16 cellular contexts compared by ENCODE assay signal in genomic region chr1:232591344-232591743, GRCh38. TPM values are rescaled to one million over a fixed set of nuclear protein-coding genes. Genes with fewer than 3 reads are reported as not detected.
DNase-seq lines count a peak whose midpoint lies in the region; ATAC-seq and TF ChIP-seq lines count a peak whose summit lies in the region.
"Had no signal": no experiment of that assay in that cellular context is flagged by ENCODE, and none has a peak within 500 bp of the region (broad histone marks: within the 10 kb centered on the region; RNA-seq: fewer than 3 reads in every experiment).

No MANE protein-coding gene starts in this region.

- no peaks in the 10 kb centered on the region for H3K36me3 ChIP-seq in right atrium auricular region
- H3K36me3 ChIP-seq in transverse colon, result no peaks in the 10 kb centered on the region
- no peaks in the 10 kb centered on the region for H3K36me3 ChIP-seq in gastrocnemius medialis

- H3K27ac ChIP-seq in right atrium auricular region, result peak overlapping the region; percentile 66 to 77
- peak overlapping the region; percentile 20 for H3K27ac ChIP-seq in cingulate gyrus (ENCODE audit: low read depth, low read length)
- peak overlapping the region in 3 of 4 donors; percentile 6 to 61 (median 55) for H3K27ac ChIP-seq in transverse colon
- peak overlapping the region in 2 of 4 donors; percentile 3 to 44 for H3K27ac ChIP-seq in gastrocnemius medialis
- H3K27ac ChIP-seq: VCaP had no signal

- no peak for DNase-seq in right atrium auricular region (ENCODE audit: low spot score)
- no peak for DNase-seq in left ventricle myocardium superior
- peak; percentile 30 for DNase-seq in myocyte (ENCODE audit: low read depth)
- no peak for DNase-seq in transverse colon
- no peak for DNase-seq in gastrocnemius medialis
- no peak for DNase-seq in AG08396 (ENCODE audit: low spot score)
- DNase-seq: activated CD8-positive, alpha-beta T cell treated with anti-CD3 and anti-CD28 coated beads, Interleukin-2, amount 10 ng/mL, durations not matched to agents 7 days and 5 days; CD8-positive, alpha-beta T cell; Karpas-422; kidney glomerular epithelial cell; NCI-H1436; stimulated activated naive CD4-positive, alpha-beta T cell treated with Interleukin-2 at 50 U/mL for 16 hours; T-cell had no signal

- 83 to 95% methylated on average over 2 to 3 of the region's 3 CpGs for WGBS in transverse colon (ENCODE audit: low coverage in 1 of 2), 2 donors

- H3K4me1 ChIP-seq in right atrium auricular region (peaks cover 0 to 63% of the 10 kb centered on the region in 2 donors), transverse colon (peaks cover 0 to 31% (median 4%) of the 10 kb centered on the region in 4 donors), gastrocnemius medialis (peaks cover 9 to 11% of the 10 kb centered on the region in 2 donors)

- intact Hi-C loops in left ventricle myocardium superior (cut with micrococcal nuclease), result no loop called here
- intact Hi-C loops in transverse colon (cut with DNase I; ENCODE audit: low total_unique reads), result loop anchor here (2.0 kb wide), 1 partner anchor 47 kb away; no protein-coding TSS in a partner anchor
- intact Hi-C loops in gastrocnemius medialis (cut with DNase I; ENCODE audit: low total_unique reads), result no loop called here

- H3K4me3 ChIP-seq in right atrium auricular region (no peak overlapping the region), transverse colon (no peak overlapping the region), gastrocnemius medialis (no peak overlapping the region)

- ATAC-seq in left ventricle myocardium superior (no peak), gastrocnemius medialis (no peak), HG03280 (IDR thresholded peaks at IDR 0.05; ENCODE audit: unreplicated experiment) (no peak)
- ATAC-seq: activated CD8-positive, alpha-beta T cell treated with anti-CD3 and anti-CD28 coated beads, Interleukin-2, amount 10 ng/mL, durations not matched to agents 7 days and 5 days; CD8-positive, alpha-beta T cell; T-cell had no signal

- no peak for TF ChIP-seq EP300 in transverse colon (IDR thresholded peaks at IDR 0.05; ENCODE audit: low read depth)

- H3K27me3 ChIP-seq in right atrium auricular region (no peaks in the 10 kb centered on the region), transverse colon (no peaks in the 10 kb centered on the region), gastrocnemius medialis (no peaks in the 10 kb centered on the region)

- no peaks in the 10 kb centered on the region for H3K9me3 ChIP-seq in right atrium auricular region
- no peaks in the 10 kb centered on the region for H3K9me3 ChIP-seq in transverse colon
- H3K9me3 ChIP-seq in gastrocnemius medialis, result no peaks in the 10 kb centered on the region

- no peak for TF ChIP-seq CTCF in right atrium auricular region (IDR thresholded peaks at IDR 0.05)
- no peak for TF ChIP-seq CTCF in transverse colon (IDR thresholded peaks at IDR 0.05)
- no peak for TF ChIP-seq CTCF in gastrocnemius medialis (IDR thresholded peaks at IDR 0.05 in 4 of 5, conservative IDR thresholded peaks at IDR 0.05 in 1 of 5)

- TF ChIP-seq POLR2A in transverse colon (IDR thresholded peaks at IDR 0.05) (no peak), gastrocnemius medialis (IDR thresholded peaks at IDR 0.05) (no peak)

- in situ Hi-C loops in transverse colon (cut with MboI; ENCODE audit: low pct_ligation_motif_present in 1 of 4, low pct_unique_long_range_greater_than_20kb in 1 of 4, low sequenced_read_pairs in 3 of 4), result no loop called here
- in situ Hi-C loops in gastrocnemius medialis (cut with MboI; ENCODE audit: low sequenced_read_pairs in 4 of 4), result no loop called here

RNA-seq across cellular contexts. Expression of gene SIPA1L2, which starts 38.6 kb away (rescaled TPM):
- total RNA-seq in right atrium auricular region (100 to 1,000 TPM in 1 of 2 donors, 10 to 100 TPM in 1; 57.1 to 100 TPM), left ventricle myocardium superior (127 TPM), myocyte (7.0 and 12.4 TPM in 2 replicates), transverse colon (100 to 1,000 TPM in 2 of 4 donors, 10 to 100 TPM in 2; 63.0 to 144 (median 97.8) TPM), gastrocnemius medialis (10 to 100 TPM in 1 of 4 donors, 1 to 10 TPM in 3; 3.1 to 22.7 (median 3.9) TPM)
- 6.0 TPM for polyA plus RNA-seq in myocyte (2012)
